In genomic region chr2:97966545-97967215, GRCh38 we compare ENCODE assay signal across 10 cellular contexts. TPM values are rescaled to one million over a fixed set of nuclear protein-coding genes. Genes with fewer than 3 reads are reported as not detected.
DNase-seq lines count a peak whose midpoint lies in the region; ATAC-seq, FAIRE-seq and TF ChIP-seq lines count a peak whose summit lies in the region.
"Had no signal": no experiment of that assay in that cellular context is flagged by ENCODE, and none has a peak within 500 bp of the region (broad histone marks: within the 10 kb centered on the region; RNA-seq: fewer than 3 reads in every experiment).

No MANE protein-coding gene starts in this region.

- TF ChIP-seq POLR2A in breast epithelium (IDR thresholded peaks at IDR 0.05) (no peak), K562 (conservative IDR thresholded peaks at IDR 0.05) (no peak)

- H3K9me1 ChIP-seq in K562 (ENCODE audit: control insufficient read depth, insufficient read depth, low read length): no peaks in the 10 kb centered on the region

- BruUV-seq in MCF 10A (replicated peaks; lab: Mats Ljungman, UMichigan) (no TSS peak), K562 (replicated peaks; lab: Mats Ljungman, UMichigan) (no TSS peak)

- TF ChIP-seq EP300 in K562 (IDR thresholded peaks at IDR 0.05; ENCODE audit: low read length): no peak

- WGBS in K562 (ENCODE audit: insufficient coverage, low coverage, missing lambda C conversion rate): 69% methylated on average over 3 of the region's 3 CpGs
- WGBS in heart right ventricle, 2 donors: 82 to 84% methylated on average over 3 of the region's 3 CpGs

- H2AFZ ChIP-seq in K562 (ENCODE audit: low read depth, low read length): no peak overlapping the region

- H3K27me3 Mint-ChIP-seq in MCF 10A (ENCODE audit: insufficient read depth, unreplicated experiment): no peaks in the 10 kb centered on the region

- H3K27ac ChIP-seq in breast epithelium: no peak overlapping the region
- no peak overlapping the region for H3K27ac ChIP-seq in K562 (ENCODE audit: extremely low read depth, low read depth, low read length)
- H3K27ac ChIP-seq in coronary artery: no peak overlapping the region
- no peak overlapping the region for H3K27ac ChIP-seq in heart right ventricle

- peaks cover 33% of the 10 kb centered on the region for H3K4me1 Mint-ChIP-seq in MCF 10A (ENCODE audit: insufficient read depth, unreplicated experiment)

- POLR2A ChIA-PET in MCF 10A (lab: Yijun Ruan, JAX): interaction anchor here (0.7 to 1.7 kb wide), 7 partner anchors 13 to 222 kb away, joined by 3 to 5 read pairs (median 3); no protein-coding TSS in a partner anchor
- POLR2A ChIA-PET in K562 (lab: Yijun Ruan, JAX): interaction anchor here (1.2 kb wide), 1 partner anchor 55 kb away, joined by 3 read pairs; no protein-coding TSS in a partner anchor

- TF ChIP-seq CTCF in MCF 10A (IDR thresholded peaks at IDR 0.05; ENCODE audit: unreplicated experiment) (no peak), breast epithelium (IDR thresholded peaks at IDR 0.05) (no peak), K562 (IDR thresholded peaks at IDR 0.05 in 2 of 3, conservative IDR thresholded peaks at IDR 0.05 in 1 of 3; ENCODE audit: insufficient read depth in 2 of 3, low read depth in 1 of 3, low read length in 3 of 3) (no peak), coronary artery (IDR thresholded peaks at IDR 0.05) (no peak), heart right ventricle (IDR thresholded peaks at IDR 0.05) (no peak)

- CTCF ChIA-PET in MCF 10A (lab: Yijun Ruan, JAX): interaction anchor here (0.6 to 1.2 kb wide), 2 partner anchors 17 to 30 kb away, joined by 3 read pairs; no protein-coding TSS in a partner anchor
- CTCF ChIA-PET in K562 (lab: Yijun Ruan, JAX; ENCODE audit: low intra/inter-chr PET ratio): no interaction called here

- ATAC-seq in HG03103 (IDR thresholded peaks at IDR 0.05; ENCODE audit: low read depth, unreplicated experiment) (peak; percentile 54), K562 (no peak), heart right ventricle (no peak)

- H3K27me3 ChIP-seq in breast epithelium (no peaks in the 10 kb centered on the region), K562 (ENCODE audit: control insufficient read depth in 2 of 2, insufficient read depth in 2 of 2, low read length in 2 of 2) (no peaks in the 10 kb centered on the region), heart right ventricle (no peaks in the 10 kb centered on the region)

- peaks cover 76% of the 10 kb centered on the region for H3K79me2 ChIP-seq in K562 (ENCODE audit: control insufficient read depth, insufficient read depth, low read length)

- FAIRE-seq in K562 (lab: Jason Lieb, UNC): no peak
- no peak for FAIRE-seq in urothelium cell line (lab: Jason Lieb, UNC)
- FAIRE-seq: TTC549 had no signal

- no peaks in the 10 kb centered on the region; the same call in 1 of the 2 replicates for H4K20me1 ChIP-seq in K562 (replicated peaks; ENCODE audit: control insufficient read depth, insufficient read depth, low read length)

- no peak overlapping the region for H3K9ac ChIP-seq in K562 (ENCODE audit: insufficient read depth in 1 of 2, low read depth in 2 of 2, low read length in 2 of 2)

- H3K4me3 ChIP-seq in breast epithelium: no peak overlapping the region
- no peak overlapping the region for H3K4me3 ChIP-seq in K562
- no peak overlapping the region for H3K4me3 ChIP-seq in coronary artery
- H3K4me3 ChIP-seq in heart right ventricle: no peak overlapping the region

- in situ Hi-C loops in K562 (cut with MboI): no loop called here

- intact Hi-C loops in MCF 10A (cut with micrococcal nuclease): no loop called here
- intact Hi-C loops in breast epithelium (cut with DNase I; ENCODE audit: low total_unique reads): no loop called here
- intact Hi-C loops in K562 (cut with micrococcal nuclease): no loop called here
- intact Hi-C loops in heart right ventricle (cut with DNase I): no loop called here

- H3K9me3 Mint-ChIP-seq in MCF 10A (ENCODE audit: unreplicated experiment): no peaks in the 10 kb centered on the region

- H3K4me1 ChIP-seq in breast epithelium (no peaks in the 10 kb centered on the region), K562 (replicated peaks in 1 of 2; ENCODE audit: control insufficient read depth in 2 of 2, insufficient read depth in 2 of 2, low read length in 2 of 2) (peaks cover 3 to 31% of the 10 kb centered on the region in 2 experiments; a peak in 3 of 5 replicates), heart right ventricle (peaks cover 3 to 73% (median 52%) of the 10 kb centered on the region in 9 donors)

- no peaks in the 10 kb centered on the region for H3K36me3 Mint-ChIP-seq in MCF 10A (ENCODE audit: insufficient read depth, unreplicated experiment)

- DNase-seq in MCF 10A (ENCODE audit: unreplicated experiment) (peak; percentile 16), breast epithelium (ENCODE audit: low spot score in 2 of 2) (no peak), K562 (ENCODE audit: extremely low read depth in 1 of 4, low spot score in 3 of 4) (no peak), urothelium cell line (ENCODE audit: low spot score) (no peak), coronary artery (ENCODE audit: low spot score) (no peak), DMS153 (lab: John Stamatoyannopoulos, UW) (no peak), heart right ventricle (no peak)
- DNase-seq: stimulated activated CD4-positive, alpha-beta T cell treated with anti-CD3 and anti-CD28 coated beads, Interleukin-15, amount 100 ng/mL, for 24 hours had no signal

- no peaks in the 10 kb centered on the region for H3K36me3 ChIP-seq in breast epithelium
- no peaks in the 10 kb centered on the region for H3K36me3 ChIP-seq in K562 (ENCODE audit: control insufficient read depth, insufficient read depth, low read length)
- H3K36me3 ChIP-seq in heart right ventricle: no peaks in the 10 kb centered on the region

- peak overlapping the region; percentile 26 for H3K27ac Mint-ChIP-seq in MCF 10A (ENCODE audit: low read depth, unreplicated experiment)

- H3K9me3 ChIP-seq in breast epithelium (no peaks in the 10 kb centered on the region), K562 (replicated peaks; ENCODE audit: control insufficient read depth, insufficient read depth, low read depth, low read length) (no peaks in the 10 kb centered on the region), heart right ventricle (no peaks in the 10 kb centered on the region)

- H3K4me2 ChIP-seq in K562 (ENCODE audit: insufficient read depth, low read length): no peak overlapping the region

- H3K4me3 Mint-ChIP-seq in MCF 10A (ENCODE audit: unreplicated experiment): no peak overlapping the region

- no peak for TF ChIP-seq RAD21 in K562 (CRISPR knock-in tag; conservative IDR thresholded peaks at IDR 0.05 in 1 of 2, IDR thresholded peaks at IDR 0.05 in 1 of 2)

TF ChIP-seq in K562, 482 proteins besides CTCF, POLR2A, EP300 and RAD21:
- TF ChIP-seq E2F6 (IDR thresholded peaks at IDR 0.05; ENCODE audit: borderline replicate concordance in 1 of 2, extremely low read depth in 1 of 2, insufficient read depth in 1 of 2, insufficient read length in 1 of 2, low read depth in 1 of 2, low read length in 1 of 2, poor library complexity in 1 of 2, severe bottlenecking in 1 of 2) (no peak), ZNF174 (CRISPR knock-in tag; IDR thresholded peaks at IDR 0.05) (no peak), HMBOX1 (IDR thresholded peaks at IDR 0.05) (peak; percentile 76; the same call in 1 of the 2 replicates), SMARCE1 (IDR thresholded peaks at IDR 0.05) (no peak), ZNF695 (CRISPR knock-in tag; IDR thresholded peaks at IDR 0.05) (no peak), POLR3G (IDR thresholded peaks at IDR 0.05; ENCODE audit: extremely low read depth, insufficient read length, insufficient replicate concordance) (no peak)
TF ChIP-seq in K562: peak in this region for 1.

RNA-seq across cellular contexts. Expression of gene TMEM131, which starts 29.1 kb away (rescaled TPM):
- 42.2 and 42.8 TPM in 2 replicates for total RNA-seq in MCF 10A (2022)
- total RNA-seq in breast epithelium: 10 to 100 TPM; 30.6 to 47.4 (median 41.3) TPM
- total RNA-seq in K562 (2011; cell fraction: chromatin; rRNA removed; ENCODE audit: low replicate concordance): 56.9 and 132 TPM in 2 replicates
- 27.5 and 28.5 TPM in 2 replicates for total RNA-seq in K562 (2011; cell fraction: nucleolus; rRNA removed)
- total RNA-seq in K562 (2011; cell fraction: nucleoplasm; rRNA removed): 54.1 and 66.5 TPM in 2 replicates
- 6.6 and 8.2 TPM in 2 replicates for total RNA-seq in K562 (2014; rRNA removed)
- 11.2 and 12.4 TPM in 2 replicates for total RNA-seq in K562 (2014; rRNA removed; fragmentation: Illumina TruSeq; extraction: Trizol)
- total RNA-seq in K562 (2015; rRNA removed; fragmentation: Illumina TruSeq; extraction: Trizol): 13.6 and 14.6 TPM in 2 replicates
- total RNA-seq in K562 (2021): 20.4 and 22.1 TPM in 2 replicates
- polyA plus RNA-seq in K562 (2011; rRNA removed): 11.3 and 16.0 TPM in 2 replicates
- 6.2 and 8.7 TPM in 2 replicates for polyA plus RNA-seq in K562 (2011; cell fraction: cytosol; rRNA removed)
- polyA plus RNA-seq in K562 (2011; cell fraction: nucleus; rRNA removed): 53.6 and 59.0 TPM in 2 replicates
- polyA plus RNA-seq in K562 (2012): 13.3 and 19.4 TPM in 2 replicates
- polyA plus RNA-seq in K562 (2014; fragmentation: Illumina TruSeq; extraction: Trizol): 17.6 and 21.1 TPM in 2 replicates
- polyA plus RNA-seq in K562 (2014; fragmentation: Nextera tagmentation; extraction: Ambion mirVana): 1 to 10 TPM; 2.5 to 2.8 TPM
- 14.3 and 15.6 TPM in 2 replicates for polyA plus RNA-seq in K562 (2014; rRNA removed)
- 32.2 and 35.7 TPM in 2 replicates for polyA minus RNA-seq in K562 (2011; rRNA and poly(A)+ RNA removed)
- polyA minus RNA-seq in K562 (2011; cell fraction: cytosol; rRNA and poly(A)+ RNA removed): 9.0 and 13.8 TPM in 2 replicates
- polyA minus RNA-seq in K562 (2011; cell fraction: nucleus; rRNA and poly(A)+ RNA removed): 29.2 and 61.2 TPM in 2 replicates
- total RNA-seq in heart right ventricle: 10 to 100 TPM; 26.3 to 34.3 (median 30.7) TPM
- polyA plus RNA-seq in heart right ventricle: 10 to 100 TPM in 1 of 2 donors, 1 to 10 TPM in 1; 8.2 to 14.3 TPM
